ENCODE assay signal across 8 cellular contexts in genomic region chr22:36369922-36370781, GRCh38. TPM values are rescaled to one million over a fixed set of nuclear protein-coding genes. Genes with fewer than 3 reads are reported as not detected.
DNase-seq lines count a peak whose midpoint lies in the region; ATAC-seq and TF ChIP-seq lines count a peak whose summit lies in the region.

No MANE protein-coding gene starts in this region.

- peaks cover 8 to 52% of the 10 kb centered on the region in 2 donors for H3K36me3 Mint-ChIP-seq in activated naive CD4-positive, alpha-beta T cell treated with anti-CD3 and anti-CD28 coated beads, Interleukin-2, amount 50 U/mL, for 72 hours

- peak overlapping the region; percentile 68 for H3K9ac ChIP-seq in skeletal muscle satellite cell (ENCODE audit: low read depth, low read length)

- DNase-seq in ELF-1 (ENCODE audit: low read depth, low spot score) (peak; percentile 57), NCI-H2171 (lab: John Stamatoyannopoulos, UW) (peak; percentile 54), right atrium auricular region (ENCODE audit: low spot score) (no peak)
- DNase-seq in activated naive CD4-positive, alpha-beta T cell treated with anti-CD3 and anti-CD28 coated beads, Interleukin-2, amount 50 U/mL, for 72 hours (ENCODE audit: low spot score in 2 of 2), result no peak

- peak overlapping the region; percentile 84 to 94 for H3K27ac Mint-ChIP-seq in activated naive CD4-positive, alpha-beta T cell treated with anti-CD3 and anti-CD28 coated beads, Interleukin-2, amount 50 U/mL, for 72 hours

- peak overlapping the region; percentile 85 to 87 for H3K27ac ChIP-seq in right atrium auricular region

- H3K27me3 ChIP-seq in right atrium auricular region (no peaks in the 10 kb centered on the region), skeletal muscle satellite cell (ENCODE audit: control insufficient read depth, insufficient read depth, low read length) (no peaks in the 10 kb centered on the region)

- H3K36me3 ChIP-seq in right atrium auricular region, result peaks cover 4% of the 10 kb centered on the region
- H3K36me3 ChIP-seq in skeletal muscle satellite cell (ENCODE audit: insufficient read depth, low read length), result peaks cover 46% of the 10 kb centered on the region

- no peaks in the 10 kb centered on the region for H3K9me3 ChIP-seq in right atrium auricular region
- no peaks in the 10 kb centered on the region for H3K9me3 ChIP-seq in skeletal muscle satellite cell (replicated peaks; ENCODE audit: low read length)

- H3K4me3 ChIP-seq in right atrium auricular region (peak overlapping the region in 1 of 2 donors; percentile 27), skeletal muscle satellite cell (ENCODE audit: low read length) (peak overlapping the region; percentile 50)

- no peak for TF ChIP-seq CTCF in right atrium auricular region (IDR thresholded peaks at IDR 0.05)

- peak in 1 of 2 donors; percentile 52 for ATAC-seq in activated naive CD4-positive, alpha-beta T cell treated with anti-CD3 and anti-CD28 coated beads, Interleukin-2, amount 50 U/mL, for 72 hours
- no peak for ATAC-seq in HG02763 (IDR thresholded peaks at IDR 0.05; ENCODE audit: unreplicated experiment)
- ATAC-seq in HG03439 (IDR thresholded peaks at IDR 0.05; ENCODE audit: unreplicated experiment), result no peak
- ATAC-seq in HG02642 (IDR thresholded peaks at IDR 0.05; ENCODE audit: poor library complexity, unreplicated experiment), result no peak

- H3K9me3 Mint-ChIP-seq in activated naive CD4-positive, alpha-beta T cell treated with anti-CD3 and anti-CD28 coated beads, Interleukin-2, amount 50 U/mL, for 72 hours, result no peaks in the 10 kb centered on the region

- peaks cover 0 to 100% of the 10 kb centered on the region in 2 donors for H3K4me1 ChIP-seq in right atrium auricular region
- H3K4me1 ChIP-seq in skeletal muscle satellite cell (ENCODE audit: control insufficient read depth, insufficient read depth, low read length), result peaks cover 96% of the 10 kb centered on the region

- peak overlapping the region; percentile 76 for H3K4me2 ChIP-seq in skeletal muscle satellite cell (ENCODE audit: low read length)

RNA-seq across cellular contexts. Expression of gene MYH9, which starts 17.6 kb away (rescaled TPM):
- 100 to 1,000 TPM; 521 to 691 TPM for total RNA-seq in activated naive CD4-positive, alpha-beta T cell treated with anti-CD3 and anti-CD28 coated beads, Interleukin-2, amount 50 U/mL, for 72 hours
- total RNA-seq in right atrium auricular region, result 100 to 1,000 TPM; 125 to 229 TPM
- total RNA-seq in skeletal muscle satellite cell (2012; rRNA removed), result 248 and 329 TPM in 2 replicates

Comparison
In these comparisons a context has a peak if more than half of its experiments do, and no peak if none do; other contexts are left out.
1. DNase-seq: peak in ELF-1 (single experiment) and NCI-H2171 (single experiment); none in activated naive CD4-positive, alpha-beta T cell treated with anti-CD3 and anti-CD28 coated beads, Interleukin-2, amount 50 U/mL, for 72 hours (0 of 2) and right atrium auricular region (single experiment).